In the genomic region with DNA sequence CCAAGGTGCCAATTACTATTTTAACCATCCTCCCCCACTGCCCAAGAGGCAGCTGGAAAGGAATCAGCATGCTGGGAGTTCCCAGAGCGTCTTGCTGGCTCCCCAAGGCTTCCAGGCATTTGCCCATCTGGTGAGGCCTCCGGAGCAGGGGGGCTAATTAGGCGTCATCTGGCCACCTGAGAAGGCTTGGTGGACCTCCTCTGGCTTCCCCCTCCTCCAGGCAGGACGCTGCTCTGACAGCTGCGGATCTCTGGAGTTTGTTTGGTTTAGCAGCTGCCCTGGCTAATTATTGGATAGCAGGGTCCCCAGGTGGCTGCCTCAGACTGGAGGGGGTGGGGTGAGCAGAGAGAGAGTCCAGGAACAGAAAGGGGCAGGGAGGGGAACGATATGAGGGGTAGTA, we compare ENCODE assay signal across 20 cellular contexts.
DNase-seq lines count a peak whose midpoint lies in the region; ATAC-seq and TF ChIP-seq lines count a peak whose summit lies in the region.
"Had no signal": no experiment of that assay in that cellular context is flagged by ENCODE, and none has a peak within 500 bp of the region (broad histone marks: within the 10 kb centered on the region; RNA-seq: fewer than 3 reads in every experiment).

No MANE protein-coding gene starts in this region.

- H3K4me1 Mint-ChIP-seq in activated CD8-positive, alpha-beta T cell treated with anti-CD3 and anti-CD28 coated beads, Interleukin-2, amount 10 ng/mL, durations not matched to agents 7 days and 5 days (ENCODE audit: low read depth), result no peaks in the 10 kb centered on the region
- H3K4me1 Mint-ChIP-seq: activated CD4-positive, alpha-beta T cell treated with anti-CD3 and anti-CD28 coated beads for 36 hours had no signal

- CTCF ChIA-PET in activated CD8-positive, alpha-beta T cell treated with anti-CD3 and anti-CD28 coated beads, Interleukin-2, amount 10 ng/mL, durations not matched to agents 7 days and 5 days (lab: Charles Lee), result no interaction called here

- no peak overlapping the region for H3K4me3 Mint-ChIP-seq in activated CD8-positive, alpha-beta T cell treated with anti-CD3 and anti-CD28 coated beads, Interleukin-2, amount 10 ng/mL, durations not matched to agents 7 days and 5 days
- H3K4me3 Mint-ChIP-seq: activated CD4-positive, alpha-beta T cell treated with anti-CD3 and anti-CD28 coated beads for 36 hours; type B pancreatic cell had no signal

- no peak for TF ChIP-seq CTCF in lower leg skin (IDR thresholded peaks at IDR 0.05)

- WGBS in lower leg skin, 2 donors, result 33 to 39% methylated on average over 6 of the region's 6 CpGs

- H3K27me3 Mint-ChIP-seq in activated CD8-positive, alpha-beta T cell treated with anti-CD3 and anti-CD28 coated beads, Interleukin-2, amount 10 ng/mL, durations not matched to agents 7 days and 5 days (ENCODE audit: low read depth), result peaks cover 10% of the 10 kb centered on the region

- no peak overlapping the region for H3K27ac Mint-ChIP-seq in activated CD8-positive, alpha-beta T cell treated with anti-CD3 and anti-CD28 coated beads, Interleukin-2, amount 10 ng/mL, durations not matched to agents 7 days and 5 days
- H3K27ac Mint-ChIP-seq: activated CD4-positive, alpha-beta T cell treated with anti-CD3 and anti-CD28 coated beads for 36 hours; activated T-helper 2 cell treated with anti-CD3 and anti-CD28 coated beads, Interferon-gamma antibody, Interleukin-2, Interleukin-4, amounts not matched to agents 10 μg/mL and 5 μg/mL and 100 μg/mL, durations not matched to agents 14 hours and 24 hours and 36 hours; type B pancreatic cell had no signal

- DNase-seq in NCI-H2081 (lab: John Stamatoyannopoulos, UW) (peak; percentile 39 to 80), NCI-H2081 treated with DMSO at 0.1 percent for 48 hours (lab: John Stamatoyannopoulos, UW) (no peak), NCI-H2227 (lab: John Stamatoyannopoulos, UW; ENCODE audit: unreplicated experiment) (peak; percentile 84), SHP77 (lab: John Stamatoyannopoulos, UW) (peak; percentile 32 to 50), retina (peak; percentile 64), lower leg skin (ENCODE audit: low spot score in 2 of 2) (no peak)
- no peak for DNase-seq in activated CD8-positive, alpha-beta T cell treated with anti-CD3 and anti-CD28 coated beads, Interleukin-2, amount 10 ng/mL, durations not matched to agents 7 days and 5 days
- DNase-seq: 8988T; activated CD4-positive, alpha-beta T cell treated with anti-CD3 and anti-CD28 coated beads for 36 hours; body of pancreas; GDM1; Kasumi-1; lower lobe of right lung; NCI-H1048; RPMI8226; stimulated activated CD4-positive, alpha-beta T cell treated with anti-CD3 and anti-CD28 coated beads, Interleukin-2, amount 100 ng/mL, for 48 hours; stomach had no signal

- intact Hi-C loops in lower leg skin (cut with DNase I; ENCODE audit: low total_unique reads), result no loop called here

- H3K36me3 Mint-ChIP-seq in activated CD8-positive, alpha-beta T cell treated with anti-CD3 and anti-CD28 coated beads, Interleukin-2, amount 10 ng/mL, durations not matched to agents 7 days and 5 days (ENCODE audit: low read depth), result no peaks in the 10 kb centered on the region
- H3K36me3 Mint-ChIP-seq: type B pancreatic cell had no signal

- H3K9me3 Mint-ChIP-seq in activated CD8-positive, alpha-beta T cell treated with anti-CD3 and anti-CD28 coated beads, Interleukin-2, amount 10 ng/mL, durations not matched to agents 7 days and 5 days (ENCODE audit: insufficient read depth), result no peaks in the 10 kb centered on the region
- H3K9me3 Mint-ChIP-seq: activated T-helper 2 cell treated with anti-CD3 and anti-CD28 coated beads, Interferon-gamma antibody, Interleukin-2, Interleukin-4, amounts not matched to agents 10 μg/mL and 5 μg/mL and 100 μg/mL, durations not matched to agents 14 hours and 24 hours and 36 hours; type B pancreatic cell had no signal

- POLR2A ChIA-PET in activated CD8-positive, alpha-beta T cell treated with anti-CD3 and anti-CD28 coated beads, Interleukin-2, amount 10 ng/mL, durations not matched to agents 7 days and 5 days (lab: Charles Lee), result no interaction called here

- ATAC-seq in HG02759 (IDR thresholded peaks at IDR 0.05; ENCODE audit: unreplicated experiment), result no peak
- no peak for ATAC-seq in activated CD8-positive, alpha-beta T cell treated with anti-CD3 and anti-CD28 coated beads, Interleukin-2, amount 10 ng/mL, durations not matched to agents 7 days and 5 days
- ATAC-seq: activated CD4-positive, alpha-beta T cell treated with anti-CD3 and anti-CD28 coated beads for 36 hours; body of pancreas had no signal

- no peak for TF ChIP-seq POLR2A in lower leg skin (IDR thresholded peaks at IDR 0.05)

- H3K4me3 ChIP-seq in lower leg skin (ENCODE audit: low read depth, poor library complexity, severe bottlenecking), result no peak overlapping the region
- H3K4me3 ChIP-seq: body of pancreas, lower lobe of right lung, stomach had no signal

Comparison
In these comparisons a context has a peak if more than half of its experiments do, and no peak if none do; other contexts are left out.
1. DNase-seq: peak in NCI-H2081 (2 of 2), NCI-H2227 (single experiment), SHP77 (2 of 2) and retina (single experiment); none in NCI-H2081 treated with DMSO at 0.1 percent for 48 hours (single experiment), lower leg skin (0 of 2) and activated CD8-positive, alpha-beta T cell treated with anti-CD3 and anti-CD28 coated beads, Interleukin-2, amount 10 ng/mL, durations not matched to agents 7 days and 5 days (single experiment).